Comparison of ENCODE assay signal across 2 cellular contexts in genomic region chr5:109309326-109310063, GRCh38.
TF ChIP-seq lines count a peak whose summit lies in the region.

No MANE protein-coding gene starts in this region.

TF ChIP-seq in GM23338, 12 proteins besides CTCF, POLR2A, EP300 and RAD21:
- TF ChIP-seq ZNF331 (CRISPR knock-in tag; IDR thresholded peaks at IDR 0.05; ENCODE audit: low read depth) (no peak), POLR2AphosphoS5 (IDR thresholded peaks at IDR 0.05; ENCODE audit: low read depth) (no peak), EZH2 (IDR thresholded peaks at IDR 0.05; ENCODE audit: low read depth, unreplicated experiment) (no peak), ZNF114 (CRISPR knock-in tag; IDR thresholded peaks at IDR 0.05) (no peak), REST (IDR thresholded peaks at IDR 0.05; ENCODE audit: unreplicated experiment) (no peak), ETS1 (IDR thresholded peaks at IDR 0.05) (no peak)

TF ChIP-seq in H1, 55 proteins besides CTCF, POLR2A, EP300 and RAD21:
- TF ChIP-seq JUND (IDR thresholded peaks at IDR 0.05; ENCODE audit: low read length) (no peak), POLR2AphosphoS5 (IDR thresholded peaks at IDR 0.05; ENCODE audit: low read depth, low read length) (no peak), SIN3A (conservative IDR thresholded peaks at IDR 0.05 in 1 of 2, IDR thresholded peaks at IDR 0.05 in 1 of 2; ENCODE audit: low read depth in 1 of 2, low read length in 2 of 2) (no peak), CBX8 (IDR thresholded peaks at IDR 0.05; ENCODE audit: borderline replicate concordance, low read depth, low read length) (no peak), BCL11A (IDR thresholded peaks at IDR 0.05; ENCODE audit: low read depth in 2 of 2, low read length in 2 of 2) (no peak), BRCA1 (IDR thresholded peaks at IDR 0.05; ENCODE audit: low read depth, low read length) (no peak), GTF2F1 (IDR thresholded peaks at IDR 0.05; ENCODE audit: borderline replicate concordance, low read depth, low read length) (no peak), FOSL1 (IDR thresholded peaks at IDR 0.05; ENCODE audit: insufficient read depth, low read depth, low read length) (no peak), PHF8 (conservative IDR thresholded peaks at IDR 0.05; ENCODE audit: low read depth, low read length) (no peak), TAF1 (IDR thresholded peaks at IDR 0.05; ENCODE audit: low read depth, low read length) (no peak), ASH2L (IDR thresholded peaks at IDR 0.05; ENCODE audit: low read length) (no peak), TCF12 (IDR thresholded peaks at IDR 0.05; ENCODE audit: low read depth, low read length) (no peak), SUZ12 (IDR thresholded peaks at IDR 0.05; ENCODE audit: low read length) (no peak), TBP (IDR thresholded peaks at IDR 0.05; ENCODE audit: low read depth, low read length) (no peak), SP1 (IDR thresholded peaks at IDR 0.05; ENCODE audit: low read depth, low read length) (no peak), CHD1 (IDR thresholded peaks at IDR 0.05; ENCODE audit: low read depth, low read length) (no peak), RBBP5 (IDR thresholded peaks at IDR 0.05; ENCODE audit: borderline replicate concordance, low read depth, low read length) (no peak), MAFK (IDR thresholded peaks at IDR 0.05; ENCODE audit: low read depth, low read length) (no peak), RNF2 (IDR thresholded peaks at IDR 0.05; ENCODE audit: borderline replicate concordance, low read depth, low read length, missing control alignments, poor library complexity, severe bottlenecking) (no peak)
